Comparison of ENCODE assay signal across 11 cellular contexts in genomic region chr1:188888387-188888786, GRCh38.
"Had no signal": no experiment of that assay in that cellular context is flagged by ENCODE, and none has a peak within 500 bp of the region (broad histone marks: within the 10 kb centered on the region; RNA-seq: fewer than 3 reads in every experiment).

No MANE protein-coding gene starts in this region.

- DNase-seq: activated T-cell treated with anti-CD3 and anti-CD28 coated beads, Interleukin-2, amount 50 U/mL, for 1 hour; amniotic stem cell; endodermal cell; erythroblast; lower lobe of right lung; naive B cell; posterior cingulate gyrus; small intestine; stomach had no signal

- H3K9me3 ChIP-seq: lower lobe of right lung, thoracic aorta had no signal

- H3K27ac ChIP-seq: lower lobe of right lung, stomach, thoracic aorta had no signal

- H3K4me1 ChIP-seq: lower lobe of right lung, stomach had no signal

- H3K27me3 ChIP-seq: stomach had no signal

- H3K36me3 ChIP-seq: lower lobe of right lung, stomach, thoracic aorta had no signal

- H3K4me3 ChIP-seq: lower lobe of right lung, stomach, thoracic aorta had no signal

- ATAC-seq: activated CD4-positive, CD25-positive, alpha-beta regulatory T cell treated with anti-CD3 and anti-CD28 coated beads, Interleukin-2, amount 50 U/mL, for 24 hours; lower lobe of right lung had no signal
